ENCODE assay signal across 3 cellular contexts in genomic region chr1:51224255-51224654, GRCh38.
TF ChIP-seq lines count a peak whose summit lies in the region.

No MANE protein-coding gene starts in this region.

TF ChIP-seq in HEK293, 187 proteins besides CTCF, POLR2A, EP300 and RAD21:
- TF ChIP-seq ZNF121 (tag by site-specific recombination; IDR thresholded peaks at IDR 0.05) (peak; percentile 54; the same call in 1 of the 2 replicates), IKZF3 (tag by site-specific recombination; IDR thresholded peaks at IDR 0.05) (no peak)
TF ChIP-seq in HEK293: peak in this region for 1.

TF ChIP-seq in GM12878, 131 proteins besides CTCF, POLR2A, EP300 and RAD21 (continued from another document):
- TF ChIP-seq CHD2 (IDR thresholded peaks at IDR 0.05; ENCODE audit: borderline replicate concordance, low read depth, low read length): no peak
- no peak for TF ChIP-seq HDAC6 (IDR thresholded peaks at IDR 0.05; ENCODE audit: unreplicated experiment)
- TF ChIP-seq JUND (IDR thresholded peaks at IDR 0.05; ENCODE audit: low read depth, low read length): no peak
- TF ChIP-seq, protein P1, sequence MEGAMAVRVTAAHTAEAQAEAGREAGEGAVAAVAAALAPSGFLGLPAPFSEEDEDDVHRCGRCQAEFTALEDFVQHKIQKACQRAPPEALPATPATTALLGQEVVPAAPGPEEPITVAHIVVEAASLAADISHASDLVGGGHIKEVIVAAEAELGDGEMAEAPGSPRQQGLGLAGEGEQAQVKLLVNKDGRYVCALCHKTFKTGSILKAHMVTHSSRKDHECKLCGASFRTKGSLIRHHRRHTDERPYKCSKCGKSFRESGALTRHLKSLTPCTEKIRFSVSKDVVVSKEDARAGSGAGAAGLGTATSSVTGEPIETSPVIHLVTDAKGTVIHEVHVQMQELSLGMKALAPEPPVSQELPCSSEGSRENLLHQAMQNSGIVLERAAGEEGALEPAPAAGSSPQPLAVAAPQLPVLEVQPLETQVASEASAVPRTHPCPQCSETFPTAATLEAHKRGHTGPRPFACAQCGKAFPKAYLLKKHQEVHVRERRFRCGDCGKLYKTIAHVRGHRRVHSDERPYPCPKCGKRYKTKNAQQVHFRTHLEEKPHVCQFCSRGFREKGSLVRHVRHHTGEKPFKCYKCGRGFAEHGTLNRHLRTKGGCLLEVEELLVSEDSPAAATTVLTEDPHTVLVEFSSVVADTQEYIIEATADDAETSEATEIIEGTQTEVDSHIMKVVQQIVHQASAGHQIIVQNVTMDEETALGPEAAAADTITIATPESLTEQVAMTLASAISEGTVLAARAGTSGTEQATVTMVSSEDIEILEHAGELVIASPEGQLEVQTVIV (IDR thresholded peaks at IDR 0.05; ENCODE audit: borderline replicate concordance, partially characterized antibody): no peak
- TF ChIP-seq ZNF622 (IDR thresholded peaks at IDR 0.05): no peak
- TF ChIP-seq MXI1 (IDR thresholded peaks at IDR 0.05; ENCODE audit: low read depth, low read length): no peak
- TF ChIP-seq RUNX3 (IDR thresholded peaks at IDR 0.05; ENCODE audit: low read length): no peak
- TF ChIP-seq, protein P2, sequence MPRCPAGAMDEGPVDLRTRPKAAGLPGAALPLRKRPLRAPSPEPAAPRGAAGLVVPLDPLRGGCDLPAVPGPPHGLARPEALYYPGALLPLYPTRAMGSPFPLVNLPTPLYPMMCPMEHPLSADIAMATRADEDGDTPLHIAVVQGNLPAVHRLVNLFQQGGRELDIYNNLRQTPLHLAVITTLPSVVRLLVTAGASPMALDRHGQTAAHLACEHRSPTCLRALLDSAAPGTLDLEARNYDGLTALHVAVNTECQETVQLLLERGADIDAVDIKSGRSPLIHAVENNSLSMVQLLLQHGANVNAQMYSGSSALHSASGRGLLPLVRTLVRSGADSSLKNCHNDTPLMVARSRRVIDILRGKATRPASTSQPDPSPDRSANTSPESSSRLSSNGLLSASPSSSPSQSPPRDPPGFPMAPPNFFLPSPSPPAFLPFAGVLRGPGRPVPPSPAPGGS (IDR thresholded peaks at IDR 0.05; ENCODE audit: borderline replicate concordance, insufficient read depth, low read depth, low read length, poor library complexity, severe bottlenecking): no peak
- no peak for TF ChIP-seq RAD51 (IDR thresholded peaks at IDR 0.05)
- TF ChIP-seq, protein P3, sequence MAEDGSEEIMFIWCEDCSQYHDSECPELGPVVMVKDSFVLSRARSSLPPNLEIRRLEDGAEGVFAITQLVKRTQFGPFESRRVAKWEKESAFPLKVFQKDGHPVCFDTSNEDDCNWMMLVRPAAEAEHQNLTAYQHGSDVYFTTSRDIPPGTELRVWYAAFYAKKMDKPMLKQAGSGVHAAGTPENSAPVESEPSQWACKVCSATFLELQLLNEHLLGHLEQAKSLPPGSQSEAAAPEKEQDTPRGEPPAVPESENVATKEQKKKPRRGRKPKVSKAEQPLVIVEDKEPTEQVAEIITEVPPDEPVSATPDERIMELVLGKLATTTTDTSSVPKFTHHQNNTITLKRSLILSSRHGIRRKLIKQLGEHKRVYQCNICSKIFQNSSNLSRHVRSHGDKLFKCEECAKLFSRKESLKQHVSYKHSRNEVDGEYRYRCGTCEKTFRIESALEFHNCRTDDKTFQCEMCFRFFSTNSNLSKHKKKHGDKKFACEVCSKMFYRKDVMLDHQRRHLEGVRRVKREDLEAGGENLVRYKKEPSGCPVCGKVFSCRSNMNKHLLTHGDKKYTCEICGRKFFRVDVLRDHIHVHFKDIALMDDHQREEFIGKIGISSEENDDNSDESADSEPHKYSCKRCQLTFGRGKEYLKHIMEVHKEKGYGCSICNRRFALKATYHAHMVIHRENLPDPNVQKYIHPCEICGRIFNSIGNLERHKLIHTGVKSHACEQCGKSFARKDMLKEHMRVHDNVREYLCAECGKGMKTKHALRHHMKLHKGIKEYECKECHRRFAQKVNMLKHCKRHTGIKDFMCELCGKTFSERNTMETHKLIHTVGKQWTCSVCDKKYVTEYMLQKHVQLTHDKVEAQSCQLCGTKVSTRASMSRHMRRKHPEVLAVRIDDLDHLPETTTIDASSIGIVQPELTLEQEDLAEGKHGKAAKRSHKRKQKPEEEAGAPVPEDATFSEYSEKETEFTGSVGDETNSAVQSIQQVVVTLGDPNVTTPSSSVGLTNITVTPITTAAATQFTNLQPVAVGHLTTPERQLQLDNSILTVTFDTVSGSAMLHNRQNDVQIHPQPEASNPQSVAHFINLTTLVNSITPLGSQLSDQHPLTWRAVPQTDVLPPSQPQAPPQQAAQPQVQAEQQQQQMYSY (CRISPR knock-in tag; IDR thresholded peaks at IDR 0.05): no peak
- TF ChIP-seq RBBP5 (conservative IDR thresholded peaks at IDR 0.05): no peak
- no peak for TF ChIP-seq HDAC2 (IDR thresholded peaks at IDR 0.05)
- TF ChIP-seq NR2F1 (conservative IDR thresholded peaks at IDR 0.05): no peak
- TF ChIP-seq BHLHE40 (IDR thresholded peaks at IDR 0.05; ENCODE audit: borderline replicate concordance in 1 of 2, low read depth in 2 of 2, low read length in 1 of 2): no peak
- no peak for TF ChIP-seq KAT2A (conservative IDR thresholded peaks at IDR 0.05; ENCODE audit: control insufficient read depth, low read depth, low read length)

TF ChIP-seq in endothelial cell of umbilical vein, 7 proteins besides CTCF, POLR2A, EP300 and RAD21:
- TF ChIP-seq POLR2AphosphoS5 (IDR thresholded peaks at IDR 0.05; ENCODE audit: insufficient read depth, low read depth, low read length) (no peak), EZH2 (IDR thresholded peaks at IDR 0.05; ENCODE audit: borderline replicate concordance, low read depth, low read length, severe bottlenecking) (no peak), MYC (IDR thresholded peaks at IDR 0.05; ENCODE audit: low read depth, low read length) (no peak), GATA2 (IDR thresholded peaks at IDR 0.05; ENCODE audit: insufficient read depth, insufficient read length, low read depth, low read length) (no peak), FOS (IDR thresholded peaks at IDR 0.05; ENCODE audit: borderline replicate concordance, insufficient read depth, low read length) (no peak)
